Comparison of ENCODE assay signal across 13 cellular contexts in genomic region chr9:78539904-78540303, GRCh38.
DNase-seq lines count a peak whose midpoint lies in the region; ATAC-seq and TF ChIP-seq lines count a peak whose summit lies in the region.
"Had no signal": no experiment of that assay in that cellular context is flagged by ENCODE, and none has a peak within 500 bp of the region (broad histone marks: within the 10 kb centered on the region; RNA-seq: fewer than 3 reads in every experiment).

No MANE protein-coding gene starts in this region.

- 6% methylated on average over 2 of the region's 2 CpGs for WGBS in right lobe of liver (ENCODE audit: insufficient coverage, low coverage, low lambda C conversion rate, missing lambda C conversion rate)

- H3K4me1 ChIP-seq in right lobe of liver, result peaks cover 0 to 12% (median 6%) of the 10 kb centered on the region in 4 donors
- no peaks in the 10 kb centered on the region for H3K4me1 ChIP-seq in CD8-positive, alpha-beta memory T cell (ENCODE audit: insufficient read depth, low read length)

- DNase-seq in COLO829 (ENCODE audit: low spot score) (peak; percentile 74), LoVo (ENCODE audit: low spot score) (peak; percentile 32), right lobe of liver (peak; percentile 69 to 85 (median 69)), GM10248 (ENCODE audit: extremely low spot score) (no peak), dedifferentiated amniotic fluid mesenchymal stem cell (ENCODE audit: extremely low spot score) (no peak)
- DNase-seq in activated naive CD4-positive, alpha-beta T cell treated with anti-CD3 and anti-CD28 coated beads for 36 hours, result no peak
- no peak for DNase-seq in CD8-positive, alpha-beta memory T cell
- DNase-seq: activated CD8-positive, alpha-beta memory T cell treated with anti-CD3 and anti-CD28 coated beads, Interleukin-2, amount 50 U/mL, for 4 hours; Calu3; NCI-H526 treated with DMSO at 0.1 percent for 48 hours had no signal

- H3K27me3 Mint-ChIP-seq in activated naive CD4-positive, alpha-beta T cell treated with anti-CD3 and anti-CD28 coated beads for 36 hours (ENCODE audit: low read depth), result peaks cover 2% of the 10 kb centered on the region
- H3K27me3 Mint-ChIP-seq in CD8-positive, alpha-beta memory T cell, result peaks cover 0 to 4% of the 10 kb centered on the region in 2 donors
- H3K27me3 Mint-ChIP-seq: IgD-negative memory B cell had no signal

- H3K4me3 ChIP-seq in right lobe of liver, result no peak overlapping the region
- no peak overlapping the region for H3K4me3 ChIP-seq in CD8-positive, alpha-beta memory T cell (ENCODE audit: low read length)
- H3K4me3 ChIP-seq: cardiac muscle cell had no signal

- intact Hi-C loops in right lobe of liver (cut with DNase I), result loop anchor here in 1 of 2 donors (10.0 kb wide), 1 partner anchor 65 kb away; no protein-coding TSS in a partner anchor
- intact Hi-C loops in activated naive CD4-positive, alpha-beta T cell treated with anti-CD3 and anti-CD28 coated beads for 36 hours (cut with micrococcal nuclease), result no loop called here

- H3K4me3 Mint-ChIP-seq in activated naive CD4-positive, alpha-beta T cell treated with anti-CD3 and anti-CD28 coated beads for 36 hours, result no peak overlapping the region
- no peak overlapping the region for H3K4me3 Mint-ChIP-seq in CD8-positive, alpha-beta memory T cell
- H3K4me3 Mint-ChIP-seq: IgD-negative memory B cell had no signal

- TF ChIP-seq CTCF in VCaP (conservative IDR thresholded peaks at IDR 0.05) (no peak), right lobe of liver (IDR thresholded peaks at IDR 0.05) (no peak), GM10248 (IDR thresholded peaks at IDR 0.05; ENCODE audit: control extremely low read depth, extremely low read depth, low read depth, missing control alignments) (no peak)

- POLR2A ChIA-PET in GM10248 (lab: Yijun Ruan, JAX), result no interaction called here
- POLR2A ChIA-PET in CD8-positive, alpha-beta memory T cell (lab: Charles Lee), result no interaction called here

- no peaks in the 10 kb centered on the region for H3K27me3 ChIP-seq in right lobe of liver
- no peaks in the 10 kb centered on the region for H3K27me3 ChIP-seq in CD8-positive, alpha-beta memory T cell (ENCODE audit: insufficient read depth, low read length, poor library complexity, severe bottlenecking)

- H3K9me3 ChIP-seq in right lobe of liver, result no peaks in the 10 kb centered on the region
- no peaks in the 10 kb centered on the region for H3K9me3 ChIP-seq in CD8-positive, alpha-beta memory T cell (ENCODE audit: low read length)

- TF ChIP-seq POLR2A in right lobe of liver (IDR thresholded peaks at IDR 0.05), result no peak

- CTCF ChIA-PET in GM10248 (lab: Yijun Ruan, JAX), result interaction anchor here (0.9 to 1.2 kb wide), 4 partner anchors 10 to 20 kb away, joined by 3 to 6 read pairs (median 3); no protein-coding TSS in a partner anchor
- CTCF ChIA-PET in activated naive CD4-positive, alpha-beta T cell treated with anti-CD3 and anti-CD28 coated beads for 36 hours (lab: Charles Lee), result no interaction called here
- CTCF ChIA-PET in CD8-positive, alpha-beta memory T cell (lab: Charles Lee), result no interaction called here

- no peaks in the 10 kb centered on the region for H3K4me1 Mint-ChIP-seq in activated naive CD4-positive, alpha-beta T cell treated with anti-CD3 and anti-CD28 coated beads for 36 hours (ENCODE audit: low read depth)
- H3K4me1 Mint-ChIP-seq in CD8-positive, alpha-beta memory T cell, result no peaks in the 10 kb centered on the region
- H3K4me1 Mint-ChIP-seq: IgD-negative memory B cell had no signal

- ATAC-seq in right lobe of liver, result peak; percentile 99

- no peaks in the 10 kb centered on the region for H3K36me3 Mint-ChIP-seq in activated naive CD4-positive, alpha-beta T cell treated with anti-CD3 and anti-CD28 coated beads for 36 hours (ENCODE audit: low read depth)
- no peaks in the 10 kb centered on the region for H3K36me3 Mint-ChIP-seq in CD8-positive, alpha-beta memory T cell
- H3K36me3 Mint-ChIP-seq: IgD-negative memory B cell had no signal

- peak overlapping the region; percentile 86 for H3K27ac ChIP-seq in VCaP
- H3K27ac ChIP-seq in right lobe of liver, result no peak overlapping the region
- H3K27ac ChIP-seq in CD8-positive, alpha-beta memory T cell (ENCODE audit: low read depth, low read length), result no peak overlapping the region
- H3K27ac ChIP-seq: cardiac muscle cell had no signal

- no peaks in the 10 kb centered on the region for H3K36me3 ChIP-seq in right lobe of liver
- no peaks in the 10 kb centered on the region for H3K36me3 ChIP-seq in CD8-positive, alpha-beta memory T cell (ENCODE audit: insufficient read depth, low read length)
- H3K36me3 ChIP-seq: cardiac muscle cell had no signal

- H3K27ac Mint-ChIP-seq in activated naive CD4-positive, alpha-beta T cell treated with anti-CD3 and anti-CD28 coated beads for 36 hours, result no peak overlapping the region
- no peak overlapping the region for H3K27ac Mint-ChIP-seq in CD8-positive, alpha-beta memory T cell
- H3K27ac Mint-ChIP-seq: IgD-negative memory B cell had no signal

- no peaks in the 10 kb centered on the region for H3K9me3 Mint-ChIP-seq in activated naive CD4-positive, alpha-beta T cell treated with anti-CD3 and anti-CD28 coated beads for 36 hours
- peaks cover 0 to 5% (median 1%) of the 10 kb centered on the region in 5 donors for H3K9me3 Mint-ChIP-seq in CD8-positive, alpha-beta memory T cell

Comparison
In these comparisons a context has a peak if more than half of its experiments do, and no peak if none do; other contexts are left out.
1. DNase-seq: peak in COLO829 (single experiment), LoVo (single experiment) and right lobe of liver (3 of 3); none in GM10248 (single experiment), dedifferentiated amniotic fluid mesenchymal stem cell (single experiment), activated naive CD4-positive, alpha-beta T cell treated with anti-CD3 and anti-CD28 coated beads for 36 hours (single experiment) and CD8-positive, alpha-beta memory T cell (0 of 5).